ENCODE assay signal across 24 cellular contexts in genomic region chr14:26174395-26174794, GRCh38.
"Had no signal": no experiment of that assay in that cellular context is flagged by ENCODE, and none has a peak within 500 bp of the region (broad histone marks: within the 10 kb centered on the region; RNA-seq: fewer than 3 reads in every experiment).

No MANE protein-coding gene starts in this region.

- H3K27ac ChIP-seq: coronary artery, epithelial cell of prostate, esophagus squamous epithelium, foreskin keratinocyte, gastrocnemius medialis, heart right ventricle, left lung, lower lobe of right lung had no signal

- H3K4me3 ChIP-seq: coronary artery, dorsolateral prefrontal cortex, esophagus squamous epithelium, gastrocnemius medialis, heart right ventricle, left lung, lower lobe of right lung, mucosa of descending colon had no signal

- H3K4me1 ChIP-seq: esophagus squamous epithelium, foreskin keratinocyte, gastrocnemius medialis, heart right ventricle, left lung, lower lobe of right lung had no signal

- H3K36me3 ChIP-seq: esophagus squamous epithelium, gastrocnemius medialis, heart right ventricle, left lung, lower lobe of right lung had no signal

- ATAC-seq: esophagus mucosa; foreskin keratinocyte; gastrocnemius medialis; heart right ventricle; left cardiac atrium; left lung; left ventricle myocardium superior; lower lobe of right lung; mucosa of descending colon; naive thymus-derived CD8-positive, alpha-beta T cell had no signal

- DNase-seq: dermis blood vessel endothelial cell; dorsolateral prefrontal cortex; effector CD4-positive, alpha-beta T cell; effector memory CD4-positive, alpha-beta T cell; erythroblast; esophagus squamous epithelium; foreskin keratinocyte; gastrocnemius medialis; glutamatergic neuron; head of caudate nucleus; heart right ventricle; hippocampal formation; islet precursor cell; left cardiac atrium; left lung; left ventricle myocardium superior; lower lobe of right lung; mesenchymal stem cell; mucosa of descending colon; naive B cell; naive thymus-derived CD8-positive, alpha-beta T cell had no signal

- H3K27me3 ChIP-seq: dorsolateral prefrontal cortex, esophagus squamous epithelium, foreskin keratinocyte, gastrocnemius medialis, heart right ventricle, left lung had no signal

- H3K9me3 ChIP-seq: esophagus squamous epithelium, gastrocnemius medialis, heart right ventricle, left lung, lower lobe of right lung, mucosa of descending colon had no signal
